Comparison of ENCODE assay signal across 18 cellular contexts in the genomic region with DNA sequence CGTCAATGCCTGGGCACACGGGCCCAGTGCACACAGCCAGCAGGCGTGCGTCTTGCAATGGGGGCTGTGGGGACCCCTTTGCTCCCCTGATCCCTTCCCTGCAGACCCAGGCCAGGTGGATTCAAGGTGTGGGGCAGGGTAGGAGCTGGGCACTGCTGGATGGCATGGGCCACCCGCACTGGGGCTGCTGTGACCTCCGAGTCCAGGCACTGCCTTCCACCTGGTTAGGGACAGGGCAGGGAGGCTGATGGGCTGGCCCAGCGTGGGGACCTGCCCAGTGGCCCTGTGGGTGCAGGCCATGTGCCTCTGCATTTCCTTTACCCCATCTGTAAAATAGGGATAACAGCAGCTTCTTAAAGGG. TPM values are rescaled to one million over a fixed set of nuclear protein-coding genes. Genes with fewer than 3 reads are reported as not detected.
A peak's percentile ranks its signal among the peaks of the same experiment; 100 is the strongest.
DNase-seq lines count a peak whose midpoint lies in the region; ATAC-seq and TF ChIP-seq lines count a peak whose summit lies in the region.
"Had no signal": no experiment of that assay in that cellular context is flagged by ENCODE, and none has a peak within 500 bp of the region (broad histone marks: within the 10 kb centered on the region; RNA-seq: fewer than 3 reads in every experiment).

No MANE protein-coding gene starts in this region.

- in situ Hi-C loops in gastrocnemius medialis (cut with MboI; ENCODE audit: low sequenced_read_pairs in 4 of 4), result no loop called here

- H3K9ac ChIP-seq in BLaER1, result no peak overlapping the region
- no peak overlapping the region for H3K9ac ChIP-seq in PC-3 (ENCODE audit: low read length)

- no peaks in the 10 kb centered on the region for H3K9me3 Mint-ChIP-seq in activated CD4-positive, alpha-beta T cell treated with anti-CD3 and anti-CD28 coated beads, Interleukin-2, amount 10 ng/mL, durations not matched to agents 24 days and 14 days
- H3K9me3 Mint-ChIP-seq in activated B cell treated with CpG ODN at 0.5 μM for 24 hours, result no peaks in the 10 kb centered on the region

- no peaks in the 10 kb centered on the region for H3K9me3 ChIP-seq in BLaER1
- H3K9me3 ChIP-seq in PC-3 (ENCODE audit: low read length), result no peaks in the 10 kb centered on the region
- no peaks in the 10 kb centered on the region for H3K9me3 ChIP-seq in gastrocnemius medialis
- H3K9me3 ChIP-seq: A549, Peyer's patch, right lobe of liver, uterus had no signal

- POLR2A ChIA-PET in activated B cell treated with CpG ODN at 0.5 μM for 24 hours (lab: Charles Lee) (no interaction called here), PC-3 (lab: Charles Lee; ENCODE audit: unreplicated experiment) (no interaction called here)

- H3K4me2 ChIP-seq in BLaER1 (peak overlapping the region; percentile 89), PC-3 (ENCODE audit: low read length) (no peak overlapping the region)
- H3K4me2 ChIP-seq: A549 had no signal

- H3K4me1 Mint-ChIP-seq in activated CD4-positive, alpha-beta T cell treated with anti-CD3 and anti-CD28 coated beads, Interleukin-2, amount 10 ng/mL, durations not matched to agents 24 days and 14 days, result peaks cover 22% of the 10 kb centered on the region
- H3K4me1 Mint-ChIP-seq in activated B cell treated with CpG ODN at 0.5 μM for 24 hours, result peaks cover 51% of the 10 kb centered on the region

- no peaks in the 10 kb centered on the region for H3K36me3 Mint-ChIP-seq in activated CD4-positive, alpha-beta T cell treated with anti-CD3 and anti-CD28 coated beads, Interleukin-2, amount 10 ng/mL, durations not matched to agents 24 days and 14 days (ENCODE audit: low read depth)
- peaks cover 2% of the 10 kb centered on the region for H3K36me3 Mint-ChIP-seq in activated B cell treated with CpG ODN at 0.5 μM for 24 hours (ENCODE audit: low read depth)

- CTCF ChIA-PET in activated B cell treated with CpG ODN at 0.5 μM for 24 hours (lab: Charles Lee) (interaction anchor here (1.2 kb wide), 1 partner anchor 59 kb away, joined by 4 read pairs; no protein-coding TSS in a partner anchor), PC-3 (lab: Charles Lee) (no interaction called here)

- H4K20me1 ChIP-seq in BLaER1 (peaks cover 95% of the 10 kb centered on the region), PC-3 (ENCODE audit: low read length) (no peaks in the 10 kb centered on the region)

- BruUV-seq in PC-3 (replicated peaks; lab: Mats Ljungman, UMichigan), result no TSS peak

- peaks cover 5% of the 10 kb centered on the region for H3K27me3 Mint-ChIP-seq in activated CD4-positive, alpha-beta T cell treated with anti-CD3 and anti-CD28 coated beads, Interleukin-2, amount 10 ng/mL, durations not matched to agents 24 days and 14 days
- no peaks in the 10 kb centered on the region for H3K27me3 Mint-ChIP-seq in activated B cell treated with CpG ODN at 0.5 μM for 24 hours

- intact Hi-C loops in activated CD4-positive, alpha-beta T cell treated with anti-CD3 and anti-CD28 coated beads, Interleukin-2, amount 10 ng/mL, durations not matched to agents 24 days and 14 days (cut with micrococcal nuclease), result loop anchor here (2.0 kb wide), 1 partner anchor 21 kb away; no protein-coding TSS in a partner anchor
- intact Hi-C loops in activated B cell treated with CpG ODN at 0.5 μM for 24 hours (cut with micrococcal nuclease) (loop anchor here (2.0 kb wide), 1 partner anchor 59 kb away; no protein-coding TSS in a partner anchor), PC-3 (cut with micrococcal nuclease) (no loop called here), gastrocnemius medialis (cut with DNase I; ENCODE audit: low total_unique reads) (no loop called here)

- no peak overlapping the region for H2AFZ ChIP-seq in PC-3 (ENCODE audit: low read length)

- no peaks in the 10 kb centered on the region for H3K9me2 ChIP-seq in PC-3 (replicated peaks; ENCODE audit: low read length)

- H3K4me3 ChIP-seq in BLaER1 (no peak overlapping the region), PC-3 (ENCODE audit: low read length) (no peak overlapping the region), gastrocnemius medialis (no peak overlapping the region)
- H3K4me3 ChIP-seq: A549, right lobe of liver, uterus had no signal

- H3K4me3 Mint-ChIP-seq in activated CD4-positive, alpha-beta T cell treated with anti-CD3 and anti-CD28 coated beads, Interleukin-2, amount 10 ng/mL, durations not matched to agents 24 days and 14 days, result peak overlapping the region; percentile 68
- H3K4me3 Mint-ChIP-seq in activated B cell treated with CpG ODN at 0.5 μM for 24 hours, result peak overlapping the region; percentile 44

- no peak for TF ChIP-seq POLR2A in gastrocnemius medialis (IDR thresholded peaks at IDR 0.05)

- H3K36me3 ChIP-seq in BLaER1 (no peaks in the 10 kb centered on the region), PC-3 (ENCODE audit: low read depth, low read length) (no peaks in the 10 kb centered on the region), gastrocnemius medialis (no peaks in the 10 kb centered on the region)
- H3K36me3 ChIP-seq: Peyer's patch, right lobe of liver, uterus had no signal

- ATAC-seq in activated B cell treated with CpG ODN at 0.5 μM for 24 hours (ENCODE audit: low read depth) (no peak), left lobe of liver (no peak), PC-3 (no peak), gastrocnemius medialis (no peak)
- ATAC-seq: A549 had no signal

- no peak overlapping the region for H3K27ac ChIP-seq in BLaER1
- no peak overlapping the region for H3K27ac ChIP-seq in PC-3 (ENCODE audit: low read length)
- no peak overlapping the region for H3K27ac ChIP-seq in gastrocnemius medialis
- H3K27ac ChIP-seq: A549, right lobe of liver, uterus had no signal

- peaks cover 63% of the 10 kb centered on the region for H3K4me1 ChIP-seq in BLaER1
- H3K4me1 ChIP-seq in PC-3 (ENCODE audit: insufficient read depth, low read length), result peaks cover 5% of the 10 kb centered on the region; the same call in 1 of the 2 replicates
- no peaks in the 10 kb centered on the region for H3K4me1 ChIP-seq in gastrocnemius medialis
- H3K4me1 ChIP-seq: A549, right lobe of liver, uterus had no signal

- no peak for DNase-seq in activated CD4-positive, alpha-beta T cell treated with anti-CD3 and anti-CD28 coated beads, Interleukin-2, amount 10 ng/mL, durations not matched to agents 24 days and 14 days
- no peak for DNase-seq in activated CD4-positive, alpha-beta T cell treated with anti-CD3 and anti-CD28 coated beads, Interleukin-2, amount 50 U/mL, for 48 hours
- DNase-seq in activated B cell treated with CpG ODN at 0.5 μM for 24 hours (no peak), left lobe of liver (ENCODE audit: low spot score) (peak; percentile 24), PC-3 (no peak), gastrocnemius medialis (no peak), COR-L47 (lab: John Stamatoyannopoulos, UW) (no peak)
- DNase-seq: caudate nucleus, hippocampal formation, kidney glomerular epithelial cell, NCI-H146, NCI-H82, nucleus accumbens, right lobe of liver, uterus had no signal

- no peaks in the 10 kb centered on the region for H3F3A ChIP-seq in PC-3 (ENCODE audit: low read length, unreplicated experiment)

- no peaks in the 10 kb centered on the region for H3K79me2 ChIP-seq in PC-3 (ENCODE audit: low read length)

- TF ChIP-seq CTCF in activated B cell treated with CpG ODN at 0.5 μM for 24 hours (IDR thresholded peaks at IDR 0.05), result no peak
- TF ChIP-seq CTCF in PC-3 (conservative IDR thresholded peaks at IDR 0.05; ENCODE audit: low read depth, low read length), result no peak
- TF ChIP-seq CTCF in gastrocnemius medialis (IDR thresholded peaks at IDR 0.05 in 4 of 5, conservative IDR thresholded peaks at IDR 0.05 in 1 of 5), result no peak

- no peak overlapping the region for H3K27ac Mint-ChIP-seq in activated CD4-positive, alpha-beta T cell treated with anti-CD3 and anti-CD28 coated beads, Interleukin-2, amount 10 ng/mL, durations not matched to agents 24 days and 14 days
- no peak overlapping the region for H3K27ac Mint-ChIP-seq in activated B cell treated with CpG ODN at 0.5 μM for 24 hours

- H3K27me3 ChIP-seq in BLaER1 (peaks cover 44% of the 10 kb centered on the region), PC-3 (ENCODE audit: low read length) (no peaks in the 10 kb centered on the region), gastrocnemius medialis (peaks cover 0 to 4% (median 3%) of the 10 kb centered on the region in 3 donors)
- H3K27me3 ChIP-seq: Peyer's patch, right lobe of liver, uterus had no signal

RNA-seq across cellular contexts. Expression of gene KCNQ1, which starts 22.9 kb away (rescaled TPM):
- total RNA-seq in activated CD4-positive, alpha-beta T cell treated with anti-CD3 and anti-CD28 coated beads, Interleukin-2, amount 10 ng/mL, durations not matched to agents 24 days and 14 days, result 6.4 TPM in 2 replicates
- total RNA-seq in activated B cell treated with CpG ODN at 0.5 μM for 24 hours, result 6.5 and 8.6 TPM in 2 replicates
- 2.1 TPM for total RNA-seq in left lobe of liver
- 0.40 and 3.0 TPM in 2 replicates for total RNA-seq in PC-3 (2014; rRNA removed)
- total RNA-seq in gastrocnemius medialis, result under 1 TPM; 0.15 to 1.00 (median 0.67) TPM

RNA-seq across cellular contexts. Expression of gene TRPM5, which starts 23.4 kb away (rescaled TPM):
- total RNA-seq in activated CD4-positive, alpha-beta T cell treated with anti-CD3 and anti-CD28 coated beads, Interleukin-2, amount 10 ng/mL, durations not matched to agents 24 days and 14 days, result not detected in 2 replicates
- total RNA-seq in activated B cell treated with CpG ODN at 0.5 μM for 24 hours (not detected in 2 replicates), left lobe of liver (not detected), PC-3 (2014; rRNA removed) (0.06 TPM in 1 of 2 replicates, not detected in the other), gastrocnemius medialis (not detected)
- total RNA-seq: right lobe of liver had no signal

Comparison
In these comparisons a context has a peak if more than half of its experiments do, and no peak if none do; other contexts are left out.
1. intact Hi-C loops: an anchor here in activated CD4-positive, alpha-beta T cell treated with anti-CD3 and anti-CD28 coated beads, Interleukin-2, amount 10 ng/mL, durations not matched to agents 24 days and 14 days (2.0 kb wide) and activated B cell treated with CpG ODN at 0.5 μM for 24 hours (2.0 kb wide); none called in PC-3 and gastrocnemius medialis.